18 cellular contexts compared by ENCODE assay signal in genomic region chr22:17675584-17675983, GRCh38.
"Had no signal": no experiment of that assay in that cellular context is flagged by ENCODE, and none has a peak within 500 bp of the region (broad histone marks: within the 10 kb centered on the region; RNA-seq: fewer than 3 reads in every experiment).

No MANE protein-coding gene starts in this region.

- H3K36me3 ChIP-seq: prostate gland had no signal

- H3K27ac ChIP-seq: ascending aorta, lower lobe of right lung, prostate gland, suprapubic skin, upper lobe of right lung had no signal

- H3K4me1 ChIP-seq: ascending aorta, prostate gland had no signal

- DNase-seq: activated CD4-positive, alpha-beta T cell treated with anti-CD3 and anti-CD28 coated beads for 1 hour; activated CD4-positive, alpha-beta T cell treated with anti-CD3 and anti-CD28 coated beads, Interleukin-2, amount 50 U/mL, for 4 hours; activated naive CD4-positive, alpha-beta T cell treated with Interleukin-2 at 50 U/mL for 16 hours; activated T-cell treated with anti-CD3 and anti-CD28 coated beads for 4 hours; effector memory CD8-positive, alpha-beta T cell; head of caudate nucleus; kidney glomerular epithelial cell; lower lobe of right lung; right cardiac atrium; small intestine; stimulated activated CD4-positive, alpha-beta T cell treated with anti-CD3 and anti-CD28 coated beads, Interleukin-4, amount 100 ng/mL, for 4 hours; stimulated activated CD8-positive, alpha-beta memory T cell treated with anti-CD3 and anti-CD28 coated beads, Interleukin-4, amount 100 ng/mL, for 48 hours; stimulated activated naive CD8-positive, alpha-beta T cell treated with anti-CD3 and anti-CD28 coated beads, Interleukin-15, Interleukin-2, amounts not matched to agents 100 U/mL and 50 U/mL, for 24 hours; upper lobe of right lung had no signal

- H3K4me3 ChIP-seq: ascending aorta, lower lobe of right lung, prostate gland, suprapubic skin, upper lobe of right lung had no signal

- H3K27me3 ChIP-seq: ascending aorta, suprapubic skin, upper lobe of right lung had no signal

- ATAC-seq: activated T-helper 17 cell treated with anti-CD3 and anti-CD28 coated beads, Interleukin-2, amount 50 U/mL, for 72 hours; effector memory CD8-positive, alpha-beta T cell; lower lobe of right lung; right cardiac atrium; stimulated activated naive CD8-positive, alpha-beta T cell treated with anti-CD3 and anti-CD28 coated beads, Interleukin-15, Interleukin-2, amounts not matched to agents 100 U/mL and 50 U/mL, for 24 hours; upper lobe of right lung had no signal

- H3K9me3 ChIP-seq: ascending aorta, lower lobe of right lung, prostate gland, suprapubic skin, upper lobe of right lung had no signal
